In genomic region chr22:49713003-49713402, GRCh38 we compare ENCODE assay signal across 18 cellular contexts.
DNase-seq lines count a peak whose midpoint lies in the region; TF ChIP-seq lines count a peak whose summit lies in the region.
"Had no signal": no experiment of that assay in that cellular context is flagged by ENCODE, and none has a peak within 500 bp of the region (broad histone marks: within the 10 kb centered on the region; RNA-seq: fewer than 3 reads in every experiment).

No MANE protein-coding gene starts in this region.

- no peak overlapping the region for H2AFZ ChIP-seq in osteoblast (ENCODE audit: low read length)

- peak; percentile 16 for DNase-seq in activated effector memory CD4-positive, alpha-beta T cell treated with anti-CD3 and anti-CD28 coated beads, Interleukin-2, amount 50 U/mL, for 16 hours
- no peak for DNase-seq in activated effector memory CD4-positive, alpha-beta T cell treated with Interleukin-2 at 50 U/mL for 16 hours
- peak; percentile 57 for DNase-seq in NCI-H748 treated with DMSO at 0.1 percent for 48 hours (lab: John Stamatoyannopoulos, UW)
- peak; percentile 58 for DNase-seq in osteoblast (ENCODE audit: insufficient read length, low spot score, missing footprints)
- DNase-seq in GM13977 (ENCODE audit: low spot score), result no peak
- no peak for DNase-seq in posterior cingulate gyrus
- no peak for DNase-seq in stomach
- DNase-seq: ACHN; BE2C; CD4-positive, alpha-beta memory T cell; DMS153; DMS79; GDM1; GOT3; H7; HFFc6; IMR-90 had no signal

- TF ChIP-seq POLR2A in stomach (IDR thresholded peaks at IDR 0.05), result no peak

- WGBS in stomach, 5 donors, result 45 to 58% (median 56%) methylated on average over 15 of the region's 15 CpGs

- TF ChIP-seq EP300 in stomach (IDR thresholded peaks at IDR 0.05), result no peak

- H3K4me3 ChIP-seq in osteoblast (ENCODE audit: insufficient read depth, low read length) (no peak overlapping the region), stomach (no peak overlapping the region)

- no peaks in the 10 kb centered on the region for H3K79me2 ChIP-seq in osteoblast (ENCODE audit: insufficient read depth, low read length)

- H3K9me3 ChIP-seq in osteoblast (ENCODE audit: low read depth, low read length) (no peaks in the 10 kb centered on the region), stomach (peaks cover 0 to 32% (median 26%) of the 10 kb centered on the region in 4 donors)
- H3K9me3 ChIP-seq: BE2C had no signal

- no peaks in the 10 kb centered on the region for H3K4me1 ChIP-seq in osteoblast (ENCODE audit: insufficient read depth, low read length)
- no peaks in the 10 kb centered on the region for H3K4me1 ChIP-seq in stomach
- H3K4me1 ChIP-seq: BE2C had no signal

- H3K27ac ChIP-seq in osteoblast (ENCODE audit: low read depth, low read length), result no peak overlapping the region
- H3K27ac ChIP-seq in stomach, result no peak overlapping the region
- H3K27ac ChIP-seq: HL-60 had no signal

- intact Hi-C loops in posterior cingulate gyrus (cut with DNase I), result no loop called here
- intact Hi-C loops in stomach (cut with DNase I; ENCODE audit: low total_unique reads), result no loop called here

- H3K36me3 ChIP-seq in osteoblast (ENCODE audit: insufficient read depth, low read length) (no peaks in the 10 kb centered on the region), stomach (no peaks in the 10 kb centered on the region)
- H3K36me3 ChIP-seq: BE2C had no signal

- H3K27me3 ChIP-seq in osteoblast (ENCODE audit: insufficient read depth, low read length), result no peaks in the 10 kb centered on the region
- peaks cover 0 to 83% (median 26%) of the 10 kb centered on the region in 3 donors for H3K27me3 ChIP-seq in stomach

- H4K20me1 ChIP-seq in osteoblast (ENCODE audit: insufficient read depth, low read length), result no peaks in the 10 kb centered on the region

- TF ChIP-seq CTCF in osteoblast (IDR thresholded peaks at IDR 0.05; ENCODE audit: extremely low read depth, low read depth, low read length), result no peak
- TF ChIP-seq CTCF in GM13977 (IDR thresholded peaks at IDR 0.05; ENCODE audit: extremely low read depth, insufficient read depth, missing control alignments), result no peak
- TF ChIP-seq CTCF in stomach (IDR thresholded peaks at IDR 0.05), result no peak

- in situ Hi-C loops in GM13977 (cut with MboI; ENCODE audit: low pct_unique_long_range_greater_than_20kb, low sequenced_read_pairs, unreplicated experiment), result no loop called here

- no peak overlapping the region for H3K4me2 ChIP-seq in osteoblast (ENCODE audit: insufficient read depth, low read length)

Comparison
In these comparisons a context has a peak if more than half of its experiments do, and no peak if none do; other contexts are left out.
1. DNase-seq: peak in activated effector memory CD4-positive, alpha-beta T cell treated with anti-CD3 and anti-CD28 coated beads, Interleukin-2, amount 50 U/mL, for 16 hours (single experiment), NCI-H748 treated with DMSO at 0.1 percent for 48 hours (single experiment) and osteoblast (single experiment); none in activated effector memory CD4-positive, alpha-beta T cell treated with Interleukin-2 at 50 U/mL for 16 hours (single experiment), GM13977 (single experiment), posterior cingulate gyrus (0 of 10) and stomach (single experiment).